Comparison of ENCODE assay signal across 9 cellular contexts in the genomic region with DNA sequence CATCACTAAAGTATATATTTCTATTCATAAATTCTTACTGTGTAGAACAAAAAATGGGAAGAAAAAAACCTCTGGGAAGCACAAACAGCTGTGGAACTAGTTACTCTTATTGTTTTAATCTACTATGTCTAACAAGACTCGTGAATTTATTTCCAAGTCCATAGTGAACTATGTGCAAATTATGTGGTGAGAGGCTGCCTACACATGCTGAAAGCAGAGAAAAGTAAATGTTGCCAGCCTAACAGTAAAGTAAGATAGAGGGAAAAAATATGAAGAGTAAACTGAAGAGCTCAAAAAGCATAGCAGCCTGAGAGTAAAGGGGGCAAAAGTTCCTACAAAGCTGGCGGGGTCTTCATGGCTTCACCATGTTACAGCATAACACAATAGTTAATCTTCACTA. TPM values are rescaled to one million over a fixed set of nuclear protein-coding genes. Genes with fewer than 3 reads are reported as not detected.
DNase-seq lines count a peak whose midpoint lies in the region; FAIRE-seq and TF ChIP-seq lines count a peak whose summit lies in the region.
"Had no signal": no experiment of that assay in that cellular context is flagged by ENCODE, and none has a peak within 500 bp of the region (broad histone marks: within the 10 kb centered on the region; RNA-seq: fewer than 3 reads in every experiment).

No MANE protein-coding gene starts in this region.

- H3K4me3 ChIP-seq in GM12864 (ENCODE audit: low read depth, low read length) = peak overlapping the region; percentile 33
- no peak overlapping the region for H3K4me3 ChIP-seq in NT2/D1 (ENCODE audit: insufficient read length, low read depth)
- H3K4me3 ChIP-seq in ectodermal cell (ENCODE audit: insufficient read depth, low read depth, low read length) = peak overlapping the region; percentile 90
- H3K4me3 ChIP-seq in neutrophil (ENCODE audit: low read depth in 1 of 2, low read length in 1 of 2) = no peak overlapping the region

- H3K27me3 ChIP-seq in NT2/D1 (ENCODE audit: insufficient read depth, insufficient read length) (no peaks in the 10 kb centered on the region), ectodermal cell (ENCODE audit: control insufficient read depth, insufficient read depth, low read length, poor library complexity, severe bottlenecking) (no peaks in the 10 kb centered on the region), neutrophil (no peaks in the 10 kb centered on the region)

- no peak for TF ChIP-seq CTCF in GM12864 (IDR thresholded peaks at IDR 0.05; ENCODE audit: low read depth, low read length, missing control alignments)
- no peak for TF ChIP-seq CTCF in neutrophil (IDR thresholded peaks at IDR 0.05)

- peak overlapping the region; percentile 61 for H3K9ac ChIP-seq in NT2/D1 (ENCODE audit: insufficient read length, low read depth)

- H3K9me3 ChIP-seq in NT2/D1 (ENCODE audit: insufficient read depth, low read length) (no peaks in the 10 kb centered on the region), ectodermal cell (ENCODE audit: control insufficient read depth, low read length) (no peaks in the 10 kb centered on the region), neutrophil (no peaks in the 10 kb centered on the region)

- no peak for DNase-seq in GM12864 (ENCODE audit: low read depth)
- no peak for DNase-seq in NT2/D1 (ENCODE audit: low read depth, low spot score)
- DNase-seq in frontal cortex (ENCODE audit: low spot score in 2 of 2) = no peak
- no peak for DNase-seq in amniotic stem cell (lab: John Stamatoyannopoulos, UW)
- no peak for DNase-seq in SK-N-DZ (ENCODE audit: low spot score)

- FAIRE-seq in frontal cortex (lab: Jason Lieb, UNC) = no peak
- FAIRE-seq: islet of Langerhans, TTC549 had no signal

- 80 to 90% methylated on average over 1 to 2 of the region's 2 CpGs for WGBS in ectodermal cell, 2 experiments

- H3K4me1 ChIP-seq in NT2/D1 (ENCODE audit: insufficient read depth, insufficient read length) (no peaks in the 10 kb centered on the region), ectodermal cell (ENCODE audit: control insufficient read depth, insufficient read depth, low read length) (peaks cover 8% of the 10 kb centered on the region), neutrophil (ENCODE audit: control insufficient read depth in 1 of 2, insufficient read depth in 1 of 2, low read depth in 1 of 2, low read length in 1 of 2) (peaks cover 58 to 59% of the 10 kb centered on the region in 2 experiments)

- H3K36me3 ChIP-seq in NT2/D1 (ENCODE audit: insufficient read depth, insufficient read length, low read length) (peaks cover 27% of the 10 kb centered on the region), ectodermal cell (ENCODE audit: control insufficient read depth, insufficient read depth, low read length) (peaks cover 3% of the 10 kb centered on the region), neutrophil (peaks cover 4% of the 10 kb centered on the region)

- H3K27ac ChIP-seq in ectodermal cell (ENCODE audit: insufficient read depth, low read depth, low read length, poor library complexity, severe bottlenecking) (no peak overlapping the region), neutrophil (peak overlapping the region; percentile 41)

RNA-seq across cellular contexts. Expression of gene GDI2, which starts 3.0 kb away (rescaled TPM):
- polyA plus RNA-seq in ectodermal cell (2013, experiment 1 of 4) = 318 TPM
- polyA plus RNA-seq in ectodermal cell (2013, experiment 2 of 4) = 326 TPM
- polyA plus RNA-seq in ectodermal cell (2013, experiment 3 of 4) = 265 TPM
- 294 TPM for polyA plus RNA-seq in ectodermal cell (2013, experiment 4 of 4)
- 612 TPM for total RNA-seq in frontal cortex
- 439 and 502 TPM in 2 replicates for polyA plus RNA-seq in SK-N-DZ (2014; cell fraction: cytosol; rRNA removed)
- 162 and 206 TPM in 2 replicates for polyA plus RNA-seq in SK-N-DZ (2014; cell fraction: nucleus; rRNA removed)

Comparison
In these comparisons a context has a peak if more than half of its experiments do, and no peak if none do; other contexts are left out.
1. H3K4me3 ChIP-seq: peak in GM12864 (single experiment) and ectodermal cell (single experiment); none in NT2/D1 (single experiment) and neutrophil (0 of 2).